8 cellular contexts compared by ENCODE assay signal in the genomic region with DNA sequence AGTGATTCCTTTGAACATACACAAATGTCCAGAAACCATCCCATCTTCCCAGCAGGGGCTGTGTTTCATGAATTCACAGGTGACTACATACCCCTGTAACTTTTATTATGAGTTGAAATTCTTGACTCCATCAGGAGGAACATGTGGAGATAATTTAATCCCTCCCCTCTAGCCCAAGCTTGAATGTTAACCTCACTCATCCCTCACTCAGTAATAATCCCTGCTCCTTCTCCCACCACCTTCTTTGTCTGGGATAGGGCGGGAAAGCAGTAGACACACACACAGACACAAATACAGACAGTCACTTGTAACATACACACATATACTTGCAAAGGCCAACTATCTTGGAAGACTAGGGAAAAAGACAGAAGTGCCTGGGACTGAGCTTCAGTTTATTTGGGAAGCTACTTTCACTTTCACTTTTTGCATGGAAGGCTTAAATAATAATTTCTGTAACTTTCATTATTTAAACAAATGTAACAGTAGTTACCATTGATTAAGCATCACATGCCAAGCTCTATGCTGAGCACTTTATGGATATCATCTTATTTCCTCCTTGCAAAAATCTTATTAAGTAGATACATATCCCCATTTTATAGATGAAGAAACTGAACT. TPM values are rescaled to one million over a fixed set of nuclear protein-coding genes. Genes with fewer than 3 reads are reported as not detected.
DNase-seq lines count a peak whose midpoint lies in the region; ATAC-seq, FAIRE-seq and TF ChIP-seq lines count a peak whose summit lies in the region.

No MANE protein-coding gene starts in this region.

- H3K4me1 Mint-ChIP-seq in stimulated activated effector memory CD8-positive, alpha-beta T cell treated with anti-CD3 and anti-CD28 coated beads, Interleukin-12 subunit alpha, Interleukin-12 subunit beta, amount 100 ng/mL, for 72 hours, result peaks cover 12% of the 10 kb centered on the region

- H3K27ac ChIP-seq in lung (ENCODE audit: low read depth in 1 of 2, low read length in 1 of 2) (peak overlapping the region; percentile 40 to 64), vagina (peak overlapping the region; percentile 22)

- H3K9me3 ChIP-seq in lung (ENCODE audit: control insufficient read depth in 2 of 2, insufficient read depth in 1 of 2, low read length in 1 of 2), result no peaks in the 10 kb centered on the region
- no peaks in the 10 kb centered on the region for H3K9me3 ChIP-seq in vagina

- no peak overlapping the region for H3K27ac Mint-ChIP-seq in stimulated activated effector memory CD8-positive, alpha-beta T cell treated with anti-CD3 and anti-CD28 coated beads, Interleukin-12 subunit alpha, Interleukin-12 subunit beta, amount 100 ng/mL, for 72 hours

- H3K4me1 ChIP-seq in lung (ENCODE audit: control insufficient read depth in 2 of 2, insufficient read depth in 2 of 2, low read length in 2 of 2), result peaks cover 0 to 8% of the 10 kb centered on the region in 2 donors
- H3K4me1 ChIP-seq in vagina, result peaks cover 34% of the 10 kb centered on the region

- TF ChIP-seq CTCF in bronchial epithelial cell (IDR thresholded peaks at IDR 0.05; ENCODE audit: insufficient read depth, low read length, severe bottlenecking) (no peak), lung (IDR thresholded peaks at IDR 0.05; ENCODE audit: control extremely low read depth, extremely low read depth) (no peak), vagina (IDR thresholded peaks at IDR 0.05) (no peak)

- H3K4me3 Mint-ChIP-seq in stimulated activated effector memory CD8-positive, alpha-beta T cell treated with anti-CD3 and anti-CD28 coated beads, Interleukin-12 subunit alpha, Interleukin-12 subunit beta, amount 100 ng/mL, for 72 hours, result no peak overlapping the region

- peak; percentile 51 for ATAC-seq in Right ventricle myocardium superior (ENCODE audit: poor library complexity)
- ATAC-seq in Right ventricle myocardium inferior, result no peak
- ATAC-seq in lung (ENCODE audit: insufficient read depth, low FRiP score), result no peak
- ATAC-seq in stimulated activated effector memory CD8-positive, alpha-beta T cell treated with anti-CD3 and anti-CD28 coated beads, Interleukin-12 subunit alpha, Interleukin-12 subunit beta, amount 100 ng/mL, for 72 hours, result no peak
- ATAC-seq in GM18868 (IDR thresholded peaks at IDR 0.05; ENCODE audit: unreplicated experiment), result no peak

- H3K36me3 ChIP-seq in bronchial epithelial cell (ENCODE audit: control insufficient read depth, insufficient read depth, low read length) (no peaks in the 10 kb centered on the region), lung (ENCODE audit: control insufficient read depth in 2 of 2, insufficient read depth in 2 of 2, low read length in 2 of 2) (no peaks in the 10 kb centered on the region), vagina (no peaks in the 10 kb centered on the region)

- FAIRE-seq in bronchial epithelial cell (lab: Jason Lieb, UNC), result no peak

- peaks cover 2% of the 10 kb centered on the region for H3K9me3 Mint-ChIP-seq in stimulated activated effector memory CD8-positive, alpha-beta T cell treated with anti-CD3 and anti-CD28 coated beads, Interleukin-12 subunit alpha, Interleukin-12 subunit beta, amount 100 ng/mL, for 72 hours

- 61 to 84% methylated on average over 1 of the region's 1 CpG for WGBS in lung, 2 donors

- DNase-seq in Right ventricle myocardium superior (no peak), Right ventricle myocardium inferior (ENCODE audit: missing footprints) (no peak), bronchial epithelial cell (ENCODE audit: low read depth) (peak; percentile 22), lung (ENCODE audit: low spot score) (no peak), vagina (ENCODE audit: extremely low spot score in 2 of 2) (no peak), erythroblast (lab: John Stamatoyannopoulos, UW) (no peak)
- DNase-seq in stimulated activated effector memory CD8-positive, alpha-beta T cell treated with anti-CD3 and anti-CD28 coated beads, Interleukin-12 subunit alpha, Interleukin-12 subunit beta, amount 100 ng/mL, for 72 hours (ENCODE audit: low spot score in 2 of 2), result no peak

- no peak for TF ChIP-seq POLR2A in vagina (IDR thresholded peaks at IDR 0.05)
- no peak for TF ChIP-seq POLR2A in erythroblast (IDR thresholded peaks at IDR 0.05; ENCODE audit: low read length)

- H3K36me3 Mint-ChIP-seq in stimulated activated effector memory CD8-positive, alpha-beta T cell treated with anti-CD3 and anti-CD28 coated beads, Interleukin-12 subunit alpha, Interleukin-12 subunit beta, amount 100 ng/mL, for 72 hours, result no peaks in the 10 kb centered on the region

- intact Hi-C loops in Right ventricle myocardium superior (cut with DNase I), result no loop called here
- intact Hi-C loops in Right ventricle myocardium inferior (cut with DNase I), result no loop called here
- intact Hi-C loops in vagina (cut with DNase I), result no loop called here

- H3K4me3 ChIP-seq in bronchial epithelial cell (ENCODE audit: low read depth, low read length), result peak overlapping the region; percentile 29
- H3K4me3 ChIP-seq in lung, result peak overlapping the region; percentile 35
- H3K4me3 ChIP-seq in vagina, result peak overlapping the region; percentile 29 to 45

- H3K27me3 ChIP-seq in bronchial epithelial cell (ENCODE audit: control insufficient read depth, insufficient read depth, low read length) (no peaks in the 10 kb centered on the region), lung (ENCODE audit: control insufficient read depth, insufficient read depth) (no peaks in the 10 kb centered on the region), vagina (no peaks in the 10 kb centered on the region)

RNA-seq across cellular contexts. Expression of a gene that starts 7.3 kb away (rescaled TPM):
- total RNA-seq in Right ventricle myocardium superior, result 18.6 TPM
- total RNA-seq in Right ventricle myocardium inferior, result 19.2 TPM
- 8.6 and 12.4 TPM in 2 replicates for total RNA-seq in bronchial epithelial cell
- total RNA-seq in lung, result 10 to 100 TPM; 36.9 to 98.4 TPM
- polyA plus RNA-seq in lung, result 10 to 100 TPM; 11.6 to 13.7 TPM
- total RNA-seq in vagina, result 34.4 TPM
